ENCODE assay signal across 8 cellular contexts in genomic region chr1:212414328-212415106, GRCh38. TPM values are rescaled to one million over a fixed set of nuclear protein-coding genes. Genes with fewer than 3 reads are reported as not detected.
DNase-seq lines count a peak whose midpoint lies in the region; FAIRE-seq and TF ChIP-seq lines count a peak whose summit lies in the region.

Gene PACC1, minus strand, starts transcription at chr1:212414886. Its CDS starts 129 bp downstream, at chr1:212414757.

- H2BK15ac ChIP-seq in H9 (ENCODE audit: low read depth, low read length) (no peak within 1 kb of the TSS), neuronal stem cell (ENCODE audit: low read length) (no peak within 1 kb of the TSS)

- no peaks in the 10 kb centered on the region for H4K20me1 ChIP-seq in H9 (ENCODE audit: control insufficient read depth, insufficient read depth, insufficient read length)

- peak within 1 kb of the TSS; percentile 87 for H3K4me2 ChIP-seq in H9 (ENCODE audit: insufficient read depth, insufficient read length, low read length)
- peak within 1 kb of the TSS; percentile 78 for H3K4me2 ChIP-seq in neuronal stem cell (ENCODE audit: insufficient read depth, low read length, poor library complexity, severe bottlenecking)

- H3K36me3 ChIP-seq in MG63 (peaks cover 11% of the 10 kb centered on the region), SJCRH30 (peaks cover 17% of the 10 kb centered on the region), neuronal stem cell (replicated peaks in 1 of 2; ENCODE audit: control insufficient read depth in 2 of 2, insufficient read depth in 2 of 2, low read length in 2 of 2) (peaks cover 14 to 29% of the 10 kb centered on the region in 2 donors)

- peaks cover 4% of the 10 kb centered on the region; the same call in 1 of the 2 replicates for H3K79me2 ChIP-seq in H9 (ENCODE audit: insufficient read depth, low read length)

- H3K27me3 Mint-ChIP-seq in H9 (ENCODE audit: low read depth) = peaks cover 9% of the 10 kb centered on the region

- no peak for FAIRE-seq in frontal cortex (lab: Jason Lieb, UNC)

- H3K4ac ChIP-seq in H9 (ENCODE audit: low read depth, low read length) (no peak within 1 kb of the TSS), neuronal stem cell (ENCODE audit: low read length) (no peak within 1 kb of the TSS)

- H4K91ac ChIP-seq in H9 (ENCODE audit: insufficient read length, low read depth, low read length) (no peak within 1 kb of the TSS), neuronal stem cell (ENCODE audit: low read depth, low read length, poor library complexity) (no peak within 1 kb of the TSS)

- H3K56ac ChIP-seq in H9 (ENCODE audit: insufficient read length, low read depth, low read length) = no peak within 1 kb of the TSS

- H4K5ac ChIP-seq in H9 (ENCODE audit: insufficient read length, low read depth, low read length) = no peak within 1 kb of the TSS

- peaks cover 25 to 31% of the 10 kb centered on the region in 2 experiments for H3K4me1 Mint-ChIP-seq in H9

- no peak within 1 kb of the TSS for H2BK20ac ChIP-seq in H9 (ENCODE audit: low read depth, low read length, poor library complexity, severe bottlenecking)

- H3K4me1 ChIP-seq in H9 (ENCODE audit: insufficient read depth, low read length) = no peaks in the 10 kb centered on the region; the same call in 1 of the 2 replicates
- H3K4me1 ChIP-seq in SJCRH30 = peaks cover 10% of the 10 kb centered on the region
- peaks cover 0 to 8% of the 10 kb centered on the region in 2 donors for H3K4me1 ChIP-seq in neuronal stem cell (ENCODE audit: control insufficient read depth in 2 of 2, insufficient read depth in 1 of 2, low read depth in 1 of 2, low read length in 2 of 2)

- H2BK5ac ChIP-seq in H9 (ENCODE audit: insufficient read length, low read length) (no peak within 1 kb of the TSS), neuronal stem cell (ENCODE audit: low read length) (peak within 1 kb of the TSS; percentile 27)

- H3K9ac ChIP-seq in H9 (ENCODE audit: extremely low read depth, insufficient read length, low read length) (peak within 1 kb of the TSS; percentile 24), neuronal stem cell (ENCODE audit: low read depth, low read length, poor library complexity) (peak within 1 kb of the TSS; percentile 92)

- H3K9me3 Mint-ChIP-seq in H9 = no peaks in the 10 kb centered on the region

- 0 out of 3 replicates have a peak, but pooled peaks have one; percentile 10 for TF ChIP-seq CTCF in H9 (conservative IDR thresholded peaks at IDR 0.05)

- no peak within 1 kb of the TSS for H3K27ac ChIP-seq in H9 (ENCODE audit: insufficient read length, low read depth, low read length)
- peak within 1 kb of the TSS; percentile 7; the same call in 1 of the 2 replicates for H3K27ac ChIP-seq in SJCRH30
- H3K27ac ChIP-seq in neuronal stem cell (replicated peaks; ENCODE audit: low read length) = no peak within 1 kb of the TSS
- H3K27ac ChIP-seq in substantia nigra (ENCODE audit: low read depth, low read length, poor library complexity, severe bottlenecking) = peak within 1 kb of the TSS; percentile 98

- peaks cover 6% of the 10 kb centered on the region for H3K23me2 ChIP-seq in H9 (ENCODE audit: insufficient read length, low read depth, low read length, poor library complexity, severe bottlenecking)

- H3K18ac ChIP-seq in H9 (ENCODE audit: insufficient read length, low read depth, low read length) = no peak within 1 kb of the TSS
- peak within 1 kb of the TSS; percentile 90 for H3K18ac ChIP-seq in neuronal stem cell (ENCODE audit: low read length)

- no peak within 1 kb of the TSS for H3T11ph ChIP-seq in H9 (ENCODE audit: low read length)

- H3K14ac ChIP-seq in H9 (ENCODE audit: insufficient read depth, low read length) = peak within 1 kb of the TSS; percentile 9; the same call in 1 of the 2 replicates
- peak within 1 kb of the TSS; percentile 71 for H3K14ac ChIP-seq in neuronal stem cell (ENCODE audit: low read length)

- H3K27me3 ChIP-seq in H9 (ENCODE audit: insufficient read depth, low read length) = no peaks in the 10 kb centered on the region
- H3K27me3 ChIP-seq in MG63 = no peaks in the 10 kb centered on the region
- H3K27me3 ChIP-seq in SJCRH30 = no peaks in the 10 kb centered on the region
- peaks cover 0 to 13% (median 0%) of the 10 kb centered on the region in 3 experiments for H3K27me3 ChIP-seq in neuronal stem cell (ENCODE audit: control insufficient read depth in 3 of 3, insufficient read depth in 3 of 3, low read depth in 1 of 3, low read length in 3 of 3)

- H3K23ac ChIP-seq in H9 (ENCODE audit: insufficient read length, low read depth, low read length) (no peak within 1 kb of the TSS), neuronal stem cell (ENCODE audit: low read depth, low read length, poor library complexity) (peak within 1 kb of the TSS; percentile 98)

- H3K9me3 ChIP-seq in H9 (ENCODE audit: control insufficient read depth, low read depth, low read length) (no peaks in the 10 kb centered on the region), MG63 (no peaks in the 10 kb centered on the region), SJCRH30 (replicated peaks) (no peaks in the 10 kb centered on the region), neuronal stem cell (replicated peaks in 1 of 2; ENCODE audit: control insufficient read depth in 2 of 2, insufficient read depth in 1 of 2, low read depth in 1 of 2, low read length in 2 of 2) (no peaks in the 10 kb centered on the region)

- no peak within 1 kb of the TSS for H2AK5ac ChIP-seq in H9 (ENCODE audit: insufficient read length, low read length)
- peak within 1 kb of the TSS; percentile 37 for H2AK5ac ChIP-seq in neuronal stem cell (ENCODE audit: low read depth, low read length)

- H3K4me3 ChIP-seq in MG63 (peak within 1 kb of the TSS; percentile 100), SJCRH30 (peak within 1 kb of the TSS; percentile 86), neuronal stem cell (ENCODE audit: low read length in 2 of 2) (peak within 1 kb of the TSS; percentile 95 to 96)

- WGBS in H9 (ENCODE audit: extremely low coverage, insufficient read length, low lambda C conversion rate) = no CpG with 5 or more reads among the region's 74 CpGs
- no CpG with 5 or more reads among the region's 74 CpGs for WGBS in neuronal stem cell (ENCODE audit: extremely low coverage in 2 of 2, insufficient read length in 2 of 2, insufficient replicate concordance in 1 of 2), 2 donors

- H3K79me1 ChIP-seq in H9 (ENCODE audit: insufficient read depth, low read depth, low read length, poor library complexity, severe bottlenecking) (no peaks in the 10 kb centered on the region), neuronal stem cell (ENCODE audit: low read depth, low read length) (no peaks in the 10 kb centered on the region)

- no peak within 1 kb of the TSS for H2BK120ac ChIP-seq in H9 (ENCODE audit: low read depth, low read length, poor library complexity, severe bottlenecking)
- no peak within 1 kb of the TSS for H2BK120ac ChIP-seq in neuronal stem cell (ENCODE audit: low read depth, low read length)

- peaks cover 22 to 32% (median 28%) of the 10 kb centered on the region in 3 experiments for H3K36me3 Mint-ChIP-seq in H9 (ENCODE audit: insufficient read depth in 1 of 3, low read depth in 3 of 3)

- DNase-seq in GDM1 (lab: John Stamatoyannopoulos, UW) = peak; percentile 95
- DNase-seq in H9 = peak; percentile 98
- DNase-seq in MG63 = peak; percentile 93
- peak; percentile 95 to 96 for DNase-seq in SJCRH30
- peak; percentile 82 for DNase-seq in activated gamma-delta T cell treated with anti-CD3 and anti-CD28 coated beads, Interleukin-2, amount 50 U/mL, for 16 hours (ENCODE audit: low read depth)
- DNase-seq in frontal cortex (ENCODE audit: low spot score in 2 of 2) = peak; percentile 88 to 93
- peak; percentile 93 for DNase-seq in neuronal stem cell (ENCODE audit: low spot score)
- DNase-seq in substantia nigra (lab: John Stamatoyannopoulos, UW) = peak; percentile 60 to 93 (median 85)

- peak within 1 kb of the TSS; percentile 50 to 96 (median 89); a peak in 6 of 7 replicates for H3K27ac Mint-ChIP-seq in H9

- H3K4me3 Mint-ChIP-seq in H9 = peak within 1 kb of the TSS; percentile 93 to 95

- H2AFZ ChIP-seq in H9 (ENCODE audit: low read length) = no peak within 1 kb of the TSS
- peak within 1 kb of the TSS; percentile 100 for H2AFZ ChIP-seq in neuronal stem cell (ENCODE audit: low read length)

- no peak within 1 kb of the TSS for H4K8ac ChIP-seq in H9 (replicated peaks; ENCODE audit: insufficient read length, low read depth, low read length)
- no peak within 1 kb of the TSS for H4K8ac ChIP-seq in neuronal stem cell (ENCODE audit: low read depth, low read length)

- no peak within 1 kb of the TSS for H2BK12ac ChIP-seq in H9 (ENCODE audit: insufficient read length, low read depth, low read length)
- H2BK12ac ChIP-seq in neuronal stem cell (ENCODE audit: low read length) = no peak within 1 kb of the TSS

RNA-seq across cellular contexts. Expression of gene PACC1, which starts in this region (rescaled TPM):
- total RNA-seq in H9 (2021) = 10.9 and 12.7 TPM in 2 replicates
- total RNA-seq in MG63 (2014; rRNA removed; shearing (Covaris generic); ENCODE audit: low replicate concordance) = 4.8 and 12.6 TPM in 2 replicates
- 21.1 and 22.3 TPM in 2 replicates for total RNA-seq in SJCRH30 (2014; rRNA removed; shearing (Covaris generic))
- total RNA-seq in frontal cortex = 26.5 TPM
- 19.2 TPM for polyA plus RNA-seq in neuronal stem cell (2013, experiment 1 of 2)
- polyA plus RNA-seq in neuronal stem cell (2013, experiment 2 of 2) = 18.7 TPM

Comparison
In these comparisons a context has a peak if more than half of its experiments do, and no peak if none do; other contexts are left out.
1. H3K27ac ChIP-seq: peak in SJCRH30 (single experiment) and substantia nigra (single experiment); none in H9 (single experiment) and neuronal stem cell (single experiment).
2. Peak in every context shown above with its lines, with median percentiles within 50 percentile points of each other: DNase-seq and H3K4me3 ChIP-seq.